Comparison of ENCODE assay signal across 1 cellular context in the genomic region with DNA sequence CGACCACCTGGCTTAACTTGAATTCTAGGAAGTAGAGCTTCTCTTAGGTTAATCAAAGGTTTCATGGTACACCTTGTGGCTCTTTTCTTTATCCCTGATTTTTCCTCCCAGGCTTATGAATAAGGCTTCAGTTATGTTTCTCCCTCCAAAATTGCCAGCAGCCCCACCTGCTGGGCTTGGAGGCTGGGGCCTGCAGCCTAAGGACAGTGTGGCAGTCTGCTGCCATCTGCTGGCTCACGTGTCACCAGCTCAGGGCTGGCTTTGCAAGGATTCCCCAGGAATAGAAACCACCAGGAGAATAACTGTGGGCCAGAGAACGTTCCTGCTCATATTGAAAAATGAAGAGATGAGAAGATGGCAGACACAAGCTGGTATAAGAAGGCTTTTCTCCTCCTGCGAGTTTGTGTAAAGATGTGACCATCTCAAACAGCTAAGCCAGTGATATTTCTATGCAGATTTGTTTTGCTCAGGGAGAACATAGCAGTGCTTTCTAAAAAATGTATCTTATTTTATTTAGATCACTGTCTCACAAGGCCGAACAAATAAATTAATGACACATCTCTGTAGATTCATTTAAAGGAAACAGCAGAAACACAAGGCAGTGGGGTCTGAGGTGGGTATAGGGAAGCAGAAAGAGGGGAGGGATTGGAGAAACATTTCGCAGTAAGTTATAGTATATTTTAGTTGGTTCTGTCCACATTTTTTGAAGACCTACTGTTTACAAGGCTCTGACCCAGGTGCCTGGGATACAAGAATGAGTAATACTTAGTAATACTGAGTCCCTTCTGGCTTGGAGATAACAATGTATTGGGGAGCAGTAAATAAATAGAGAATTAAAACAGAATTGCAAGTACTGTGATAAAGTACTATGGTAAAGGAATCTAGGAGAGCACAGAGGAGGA.
TF ChIP-seq lines count a peak whose summit lies in the region.

No MANE protein-coding gene starts in this region.

TF ChIP-seq in HEK293, 187 proteins besides CTCF, POLR2A, EP300 and RAD21 (continued from another document):
- TF ChIP-seq, protein P1, sequence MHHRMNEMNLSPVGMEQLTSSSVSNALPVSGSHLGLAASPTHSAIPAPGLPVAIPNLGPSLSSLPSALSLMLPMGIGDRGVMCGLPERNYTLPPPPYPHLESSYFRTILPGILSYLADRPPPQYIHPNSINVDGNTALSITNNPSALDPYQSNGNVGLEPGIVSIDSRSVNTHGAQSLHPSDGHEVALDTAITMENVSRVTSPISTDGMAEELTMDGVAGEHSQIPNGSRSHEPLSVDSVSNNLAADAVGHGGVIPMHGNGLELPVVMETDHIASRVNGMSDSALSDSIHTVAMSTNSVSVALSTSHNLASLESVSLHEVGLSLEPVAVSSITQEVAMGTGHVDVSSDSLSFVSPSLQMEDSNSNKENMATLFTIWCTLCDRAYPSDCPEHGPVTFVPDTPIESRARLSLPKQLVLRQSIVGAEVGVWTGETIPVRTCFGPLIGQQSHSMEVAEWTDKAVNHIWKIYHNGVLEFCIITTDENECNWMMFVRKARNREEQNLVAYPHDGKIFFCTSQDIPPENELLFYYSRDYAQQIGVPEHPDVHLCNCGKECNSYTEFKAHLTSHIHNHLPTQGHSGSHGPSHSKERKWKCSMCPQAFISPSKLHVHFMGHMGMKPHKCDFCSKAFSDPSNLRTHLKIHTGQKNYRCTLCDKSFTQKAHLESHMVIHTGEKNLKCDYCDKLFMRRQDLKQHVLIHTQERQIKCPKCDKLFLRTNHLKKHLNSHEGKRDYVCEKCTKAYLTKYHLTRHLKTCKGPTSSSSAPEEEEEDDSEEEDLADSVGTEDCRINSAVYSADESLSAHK (tag by site-specific recombination; IDR thresholded peaks at IDR 0.05), result peak; percentile 71; the same call in 1 of the 2 replicates
- TF ChIP-seq YY1 (tag by site-specific recombination; IDR thresholded peaks at IDR 0.05) (no peak), ZIC2 (tag by site-specific recombination; IDR thresholded peaks at IDR 0.05) (peak; percentile 53; the same call in 1 of the 2 replicates), KLF9 (tag by site-specific recombination; IDR thresholded peaks at IDR 0.05; ENCODE audit: low read depth) (no peak), ZNF626 (tag by site-specific recombination; IDR thresholded peaks at IDR 0.05) (no peak), ZNF155 (tag by site-specific recombination; IDR thresholded peaks at IDR 0.05) (no peak), ZNF560 (tag by site-specific recombination; IDR thresholded peaks at IDR 0.05; ENCODE audit: borderline replicate concordance) (no peak), ZNF510 (tag by site-specific recombination; IDR thresholded peaks at IDR 0.05; ENCODE audit: insufficient replicate concordance) (no peak), ZNF596 (tag by site-specific recombination; IDR thresholded peaks at IDR 0.05) (no peak), ZNF24 (tag by site-specific recombination; IDR thresholded peaks at IDR 0.05) (0 out of 2 replicates have a peak, but pooled peaks have one; percentile 42), ZNF223 (tag by site-specific recombination; IDR thresholded peaks at IDR 0.05) (no peak), SP7 (tag by site-specific recombination; IDR thresholded peaks at IDR 0.05) (peak; percentile 49; the same call in 1 of the 2 replicates), ZNF610 (tag by site-specific recombination; IDR thresholded peaks at IDR 0.05; ENCODE audit: borderline replicate concordance) (no peak), ZNF2 (tag by site-specific recombination; IDR thresholded peaks at IDR 0.05) (peak; percentile 85), ZNF843 (tag by site-specific recombination; IDR thresholded peaks at IDR 0.05) (no peak), ZNF501 (tag by site-specific recombination; IDR thresholded peaks at IDR 0.05) (peak; percentile 53; the same call in 1 of the 2 replicates), ZFP37 (tag by site-specific recombination; IDR thresholded peaks at IDR 0.05) (0 out of 2 replicates have a peak, but pooled peaks have one; percentile 42), IKZF3 (tag by site-specific recombination; IDR thresholded peaks at IDR 0.05) (peak; percentile 20; the same call in 1 of the 2 replicates), ZNF114 (tag by site-specific recombination; IDR thresholded peaks at IDR 0.05) (no peak), ZNF19 (tag by site-specific recombination; IDR thresholded peaks at IDR 0.05; ENCODE audit: low read depth) (no peak), ZNF785 (tag by site-specific recombination; IDR thresholded peaks at IDR 0.05) (no peak), MZF1 (tag by site-specific recombination; IDR thresholded peaks at IDR 0.05; ENCODE audit: borderline replicate concordance) (peak; percentile 83; the same call in 1 of the 2 replicates), ZNF561 (tag by site-specific recombination; IDR thresholded peaks at IDR 0.05; ENCODE audit: borderline replicate concordance) (peak; percentile 72; the same call in 1 of the 2 replicates), ZNF324 (tag by site-specific recombination; IDR thresholded peaks at IDR 0.05) (no peak), FEZF1 (tag by site-specific recombination; IDR thresholded peaks at IDR 0.05) (no peak), TCF7L2 (IDR thresholded peaks at IDR 0.05; ENCODE audit: borderline replicate concordance, low read depth, low read length) (no peak), ZNF654 (tag by site-specific recombination; IDR thresholded peaks at IDR 0.05; ENCODE audit: low read depth) (peak; percentile 98), ZNF660 (tag by site-specific recombination; IDR thresholded peaks at IDR 0.05) (peak; percentile 92), ZBTB20 (tag by site-specific recombination; IDR thresholded peaks at IDR 0.05) (no peak), ZNF416 (tag by site-specific recombination; IDR thresholded peaks at IDR 0.05) (no peak), ZNF473 (tag by site-specific recombination; IDR thresholded peaks at IDR 0.05) (no peak), ZSCAN30 (tag by site-specific recombination; IDR thresholded peaks at IDR 0.05) (peak; percentile 95)
- TF ChIP-seq, protein P2, sequence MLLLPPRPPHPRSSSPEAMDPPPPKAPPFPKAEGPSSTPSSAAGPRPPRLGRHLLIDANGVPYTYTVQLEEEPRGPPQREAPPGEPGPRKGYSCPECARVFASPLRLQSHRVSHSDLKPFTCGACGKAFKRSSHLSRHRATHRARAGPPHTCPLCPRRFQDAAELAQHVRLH (tag by site-specific recombination; IDR thresholded peaks at IDR 0.05), result no peak
- TF ChIP-seq, protein P3, sequence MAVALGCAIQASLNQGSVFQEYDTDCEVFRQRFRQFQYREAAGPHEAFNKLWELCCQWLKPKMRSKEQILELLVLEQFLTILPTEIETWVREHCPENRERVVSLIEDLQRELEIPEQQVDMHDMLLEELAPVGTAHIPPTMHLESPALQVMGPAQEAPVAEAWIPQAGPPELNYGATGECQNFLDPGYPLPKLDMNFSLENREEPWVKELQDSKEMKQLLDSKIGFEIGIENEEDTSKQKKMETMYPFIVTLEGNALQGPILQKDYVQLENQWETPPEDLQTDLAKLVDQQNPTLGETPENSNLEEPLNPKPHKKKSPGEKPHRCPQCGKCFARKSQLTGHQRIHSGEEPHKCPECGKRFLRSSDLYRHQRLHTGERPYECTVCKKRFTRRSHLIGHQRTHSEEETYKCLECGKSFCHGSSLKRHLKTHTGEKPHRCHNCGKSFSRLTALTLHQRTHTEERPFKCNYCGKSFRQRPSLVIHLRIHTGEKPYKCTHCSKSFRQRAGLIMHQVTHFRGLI (tag by site-specific recombination; IDR thresholded peaks at IDR 0.05), result peak; percentile 97
- TF ChIP-seq, protein P4, sequence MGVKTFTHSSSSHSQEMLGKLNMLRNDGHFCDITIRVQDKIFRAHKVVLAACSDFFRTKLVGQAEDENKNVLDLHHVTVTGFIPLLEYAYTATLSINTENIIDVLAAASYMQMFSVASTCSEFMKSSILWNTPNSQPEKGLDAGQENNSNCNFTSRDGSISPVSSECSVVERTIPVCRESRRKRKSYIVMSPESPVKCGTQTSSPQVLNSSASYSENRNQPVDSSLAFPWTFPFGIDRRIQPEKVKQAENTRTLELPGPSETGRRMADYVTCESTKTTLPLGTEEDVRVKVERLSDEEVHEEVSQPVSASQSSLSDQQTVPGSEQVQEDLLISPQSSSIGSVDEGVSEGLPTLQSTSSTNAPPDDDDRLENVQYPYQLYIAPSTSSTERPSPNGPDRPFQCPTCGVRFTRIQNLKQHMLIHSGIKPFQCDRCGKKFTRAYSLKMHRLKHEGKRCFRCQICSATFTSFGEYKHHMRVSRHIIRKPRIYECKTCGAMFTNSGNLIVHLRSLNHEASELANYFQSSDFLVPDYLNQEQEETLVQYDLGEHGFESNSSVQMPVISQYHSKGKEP (tag by site-specific recombination; IDR thresholded peaks at IDR 0.05), result no peak
- TF ChIP-seq, protein P5, sequence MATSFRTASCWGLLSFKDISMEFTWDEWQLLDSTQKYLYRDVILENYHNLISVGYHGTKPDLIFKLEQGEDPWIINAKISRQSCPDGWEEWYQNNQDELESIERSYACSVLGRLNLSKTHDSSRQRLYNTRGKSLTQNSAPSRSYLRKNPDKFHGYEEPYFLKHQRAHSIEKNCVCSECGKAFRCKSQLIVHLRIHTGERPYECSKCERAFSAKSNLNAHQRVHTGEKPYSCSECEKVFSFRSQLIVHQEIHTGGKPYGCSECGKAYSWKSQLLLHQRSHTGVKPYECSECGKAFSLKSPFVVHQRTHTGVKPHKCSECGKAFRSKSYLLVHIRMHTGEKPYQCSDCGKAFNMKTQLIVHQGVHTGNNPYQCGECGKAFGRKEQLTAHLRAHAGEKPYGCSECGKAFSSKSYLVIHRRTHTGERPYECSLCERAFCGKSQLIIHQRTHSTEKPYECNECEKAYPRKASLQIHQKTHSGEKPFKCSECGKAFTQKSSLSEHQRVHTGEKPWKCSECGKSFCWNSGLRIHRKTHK (tag by site-specific recombination; IDR thresholded peaks at IDR 0.05), result no peak
- TF ChIP-seq, protein P6, sequence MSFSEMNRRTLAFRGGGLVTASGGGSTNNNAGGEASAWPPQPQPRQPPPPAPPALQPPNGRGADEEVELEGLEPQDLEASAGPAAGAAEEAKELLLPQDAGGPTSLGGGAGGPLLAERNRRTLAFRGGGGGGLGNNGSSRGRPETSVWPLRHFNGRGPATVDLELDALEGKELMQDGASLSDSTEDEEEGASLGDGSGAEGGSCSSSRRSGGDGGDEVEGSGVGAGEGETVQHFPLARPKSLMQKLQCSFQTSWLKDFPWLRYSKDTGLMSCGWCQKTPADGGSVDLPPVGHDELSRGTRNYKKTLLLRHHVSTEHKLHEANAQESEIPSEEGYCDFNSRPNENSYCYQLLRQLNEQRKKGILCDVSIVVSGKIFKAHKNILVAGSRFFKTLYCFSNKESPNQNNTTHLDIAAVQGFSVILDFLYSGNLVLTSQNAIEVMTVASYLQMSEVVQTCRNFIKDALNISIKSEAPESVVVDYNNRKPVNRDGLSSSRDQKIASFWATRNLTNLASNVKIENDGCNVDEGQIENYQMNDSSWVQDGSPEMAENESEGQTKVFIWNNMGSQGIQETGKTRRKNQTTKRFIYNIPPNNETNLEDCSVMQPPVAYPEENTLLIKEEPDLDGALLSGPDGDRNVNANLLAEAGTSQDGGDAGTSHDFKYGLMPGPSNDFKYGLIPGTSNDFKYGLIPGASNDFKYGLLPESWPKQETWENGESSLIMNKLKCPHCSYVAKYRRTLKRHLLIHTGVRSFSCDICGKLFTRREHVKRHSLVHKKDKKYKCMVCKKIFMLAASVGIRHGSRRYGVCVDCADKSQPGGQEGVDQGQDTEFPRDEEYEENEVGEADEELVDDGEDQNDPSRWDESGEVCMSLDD (tag by site-specific recombination; IDR thresholded peaks at IDR 0.05), result no peak
- TF ChIP-seq, protein P7, sequence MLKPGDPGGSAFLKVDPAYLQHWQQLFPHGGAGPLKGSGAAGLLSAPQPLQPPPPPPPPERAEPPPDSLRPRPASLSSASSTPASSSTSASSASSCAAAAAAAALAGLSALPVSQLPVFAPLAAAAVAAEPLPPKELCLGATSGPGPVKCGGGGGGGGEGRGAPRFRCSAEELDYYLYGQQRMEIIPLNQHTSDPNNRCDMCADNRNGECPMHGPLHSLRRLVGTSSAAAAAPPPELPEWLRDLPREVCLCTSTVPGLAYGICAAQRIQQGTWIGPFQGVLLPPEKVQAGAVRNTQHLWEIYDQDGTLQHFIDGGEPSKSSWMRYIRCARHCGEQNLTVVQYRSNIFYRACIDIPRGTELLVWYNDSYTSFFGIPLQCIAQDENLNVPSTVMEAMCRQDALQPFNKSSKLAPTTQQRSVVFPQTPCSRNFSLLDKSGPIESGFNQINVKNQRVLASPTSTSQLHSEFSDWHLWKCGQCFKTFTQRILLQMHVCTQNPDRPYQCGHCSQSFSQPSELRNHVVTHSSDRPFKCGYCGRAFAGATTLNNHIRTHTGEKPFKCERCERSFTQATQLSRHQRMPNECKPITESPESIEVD (tag by site-specific recombination; IDR thresholded peaks at IDR 0.05), result no peak
